ENCODE assay signal across 19 cellular contexts in genomic region chr6:36032245-36032644, GRCh38. TPM values are rescaled to one million over a fixed set of nuclear protein-coding genes. Genes with fewer than 3 reads are reported as not detected.
DNase-seq lines count a peak whose midpoint lies in the region; ATAC-seq and TF ChIP-seq lines count a peak whose summit lies in the region.
"Had no signal": no experiment of that assay in that cellular context is flagged by ENCODE, and none has a peak within 500 bp of the region (broad histone marks: within the 10 kb centered on the region; RNA-seq: fewer than 3 reads in every experiment).

No MANE protein-coding gene starts in this region.

- no peak overlapping the region for H3K4me3 ChIP-seq in SU-DHL-6 (ENCODE audit: insufficient read depth, low read length, poor library complexity, severe bottlenecking)
- H3K4me3 ChIP-seq in naive thymus-derived CD4-positive, alpha-beta T cell (ENCODE audit: low read length), result no peak overlapping the region
- H3K4me3 ChIP-seq: cardiac muscle cell, GM23248, tibial artery had no signal

- peak overlapping the region; percentile 69 to 92 (median 86) for H3K27ac Mint-ChIP-seq in CD14-positive monocyte
- peak overlapping the region in 3 of 9 donors; percentile 1 to 5 (median 5) for H3K27ac Mint-ChIP-seq in naive thymus-derived CD4-positive, alpha-beta T cell
- H3K27ac Mint-ChIP-seq: endodermal cell, IgD-negative memory B cell had no signal

- no peak for TF ChIP-seq CTCF in CD14-positive monocyte (IDR thresholded peaks at IDR 0.05)
- TF ChIP-seq CTCF in SU-DHL-6 (IDR thresholded peaks at IDR 0.05; ENCODE audit: insufficient read depth, low read length, poor library complexity, severe bottlenecking), result no peak

- peaks cover 63% of the 10 kb centered on the region for H3K4me1 Mint-ChIP-seq in CD14-positive monocyte
- peaks cover 46 to 79% (median 72%) of the 10 kb centered on the region in 7 donors for H3K4me1 Mint-ChIP-seq in naive thymus-derived CD4-positive, alpha-beta T cell

- ATAC-seq in naive thymus-derived CD4-positive, alpha-beta T cell, result no peak
- ATAC-seq in GM21717 (IDR thresholded peaks at IDR 0.05; ENCODE audit: unreplicated experiment), result no peak
- ATAC-seq in GM18909 (IDR thresholded peaks at IDR 0.05; ENCODE audit: poor library complexity, unreplicated experiment), result no peak

- DNase-seq in CD14-positive monocyte (ENCODE audit: low spot score) (no peak), KBM-7 (peak; percentile 86), AG20443 (ENCODE audit: low spot score) (no peak), AG08395 (ENCODE audit: low spot score) (no peak)
- no peak for DNase-seq in naive thymus-derived CD4-positive, alpha-beta T cell
- DNase-seq: activated gamma-delta T cell treated with Interleukin-2 at 50 U/mL for 16 hours, endodermal cell, foreskin melanocyte, GM23248, NCI-H1694, NCI-H524, tibial artery had no signal

- intact Hi-C loops in CD14-positive monocyte (cut with micrococcal nuclease), result no loop called here
- intact Hi-C loops in naive thymus-derived CD4-positive, alpha-beta T cell (cut with micrococcal nuclease), result no loop called here

- H3K36me3 Mint-ChIP-seq in CD14-positive monocyte, result peaks cover 3 to 12% of the 10 kb centered on the region in 2 donors
- H3K36me3 Mint-ChIP-seq in naive thymus-derived CD4-positive, alpha-beta T cell, result peaks cover 0 to 23% (median 13%) of the 10 kb centered on the region in 5 donors
- H3K36me3 Mint-ChIP-seq: IgD-negative memory B cell had no signal

- H3K9me3 ChIP-seq in SU-DHL-6 (ENCODE audit: insufficient read depth, low read length), result no peaks in the 10 kb centered on the region
- H3K9me3 ChIP-seq in naive thymus-derived CD4-positive, alpha-beta T cell (ENCODE audit: control insufficient read depth in 2 of 3, low read length in 3 of 3), result no peaks in the 10 kb centered on the region
- H3K9me3 ChIP-seq: tibial artery had no signal

- no peak overlapping the region for H2AFZ ChIP-seq in SU-DHL-6 (ENCODE audit: low read depth, low read length, severe bottlenecking)
- H2AFZ ChIP-seq: GM23248, parathyroid adenoma had no signal

- CTCF ChIA-PET in naive thymus-derived CD4-positive, alpha-beta T cell (lab: Charles Lee), result interaction anchor here (0.9 to 2.0 kb wide), 2 partner anchors 54 to 63 kb away, joined by 9 to 10 read pairs; no protein-coding TSS in a partner anchor

- H4K20me1 ChIP-seq in SU-DHL-6 (ENCODE audit: low read depth, low read length), result peaks cover 52% of the 10 kb centered on the region

- no peaks in the 10 kb centered on the region for H3K9me2 ChIP-seq in SU-DHL-6 (replicated peaks; ENCODE audit: insufficient read depth, low read length)

- H3K27me3 ChIP-seq in SU-DHL-6 (ENCODE audit: low read length), result no peaks in the 10 kb centered on the region
- no peaks in the 10 kb centered on the region for H3K27me3 ChIP-seq in naive thymus-derived CD4-positive, alpha-beta T cell (ENCODE audit: control insufficient read depth in 2 of 2, insufficient read depth in 2 of 2, low read length in 2 of 2)
- H3K27me3 ChIP-seq: cardiac muscle cell, tibial artery had no signal

- peak overlapping the region; percentile 10; the same call in 1 of the 2 replicates for H3K27ac ChIP-seq in SU-DHL-6 (ENCODE audit: low read depth, low read length)
- H3K27ac ChIP-seq in naive thymus-derived CD4-positive, alpha-beta T cell (ENCODE audit: low read depth, low read length), result no peak overlapping the region
- H3K27ac ChIP-seq: cardiac muscle cell, GM23248, parathyroid adenoma, RWPE1, tibial artery had no signal

- 0 out of 2 replicates have a peak, but pooled peaks cover 6% of the 10 kb centered on the region for H3F3A ChIP-seq in SU-DHL-6 (ENCODE audit: insufficient read depth)

- peak overlapping the region; percentile 26 to 82 for H3K4me3 Mint-ChIP-seq in CD14-positive monocyte
- peak overlapping the region in 9 of 10 donors; percentile 7 to 76 (median 50) for H3K4me3 Mint-ChIP-seq in naive thymus-derived CD4-positive, alpha-beta T cell
- H3K4me3 Mint-ChIP-seq: endodermal cell had no signal

- no peaks in the 10 kb centered on the region for H3K9me3 Mint-ChIP-seq in CD14-positive monocyte
- H3K9me3 Mint-ChIP-seq in naive thymus-derived CD4-positive, alpha-beta T cell, result peaks cover 0 to 2% (median 0%) of the 10 kb centered on the region in 11 donors
- H3K9me3 Mint-ChIP-seq: endodermal cell, IgD-negative memory B cell had no signal

- H3K4me1 ChIP-seq in naive thymus-derived CD4-positive, alpha-beta T cell (ENCODE audit: control insufficient read depth in 2 of 2, insufficient read depth in 2 of 2, low read length in 2 of 2), result peaks cover 38 to 41% of the 10 kb centered on the region in 2 donors

- H3K4me2 ChIP-seq in SU-DHL-6 (ENCODE audit: low read depth, low read length, poor library complexity, severe bottlenecking), result peak overlapping the region; percentile 82

- in situ Hi-C loops in KBM-7 (cut with MboI; ENCODE audit: low pct_unique_long_range_greater_than_20kb, low sequenced_read_pairs), result no loop called here

- H3K9ac ChIP-seq in SU-DHL-6 (ENCODE audit: low read length), result no peak overlapping the region
- H3K9ac ChIP-seq: GM23248, parathyroid adenoma had no signal

- no peaks in the 10 kb centered on the region for H3K27me3 Mint-ChIP-seq in CD14-positive monocyte (ENCODE audit: low read depth in 3 of 3)
- H3K27me3 Mint-ChIP-seq in naive thymus-derived CD4-positive, alpha-beta T cell, result peaks cover 0 to 3% (median 0%) of the 10 kb centered on the region in 5 donors

- peaks cover 97% of the 10 kb centered on the region for H3K79me2 ChIP-seq in SU-DHL-6 (ENCODE audit: insufficient read depth, low read length)

- H3K36me3 ChIP-seq in SU-DHL-6 (ENCODE audit: low read length), result peaks cover 6% of the 10 kb centered on the region; the same call in 1 of the 2 replicates
- H3K36me3 ChIP-seq in naive thymus-derived CD4-positive, alpha-beta T cell (ENCODE audit: control insufficient read depth in 2 of 3, insufficient read depth in 3 of 3, low read length in 3 of 3), result peaks cover 0 to 7% (median 0%) of the 10 kb centered on the region in 3 experiments
- H3K36me3 ChIP-seq: cardiac muscle cell, tibial artery had no signal

- POLR2A ChIA-PET in naive thymus-derived CD4-positive, alpha-beta T cell (lab: Charles Lee), result interaction anchor here (0.6 kb wide), 2 partner anchors 87 to 342 kb away, joined by 4 read pairs; no protein-coding TSS in a partner anchor

RNA-seq across cellular contexts. Expression of gene MAPK14, which starts 4.6 kb away (rescaled TPM):
- polyA plus RNA-seq in CD14-positive monocyte, result 10 to 100 TPM; 83.7 to 96.6 TPM
- 10 to 100 TPM; 47.2 to 81.0 (median 62.6) TPM for total RNA-seq in naive thymus-derived CD4-positive, alpha-beta T cell
- 10 to 100 TPM; 43.2 to 59.6 TPM for polyA plus RNA-seq in naive thymus-derived CD4-positive, alpha-beta T cell

RNA-seq across cellular contexts. Expression of gene SLC26A8, which starts 7.8 kb away (rescaled TPM):
- polyA plus RNA-seq in CD14-positive monocyte, result 1 to 10 TPM in 1 of 2 donors, under 1 TPM in 1; 0.52 to 1.5 TPM
- total RNA-seq in naive thymus-derived CD4-positive, alpha-beta T cell, result under 1 TPM in 2 of 5 experiments, not detected in 3; 0.27 to 0.66 TPM
- not detected for polyA plus RNA-seq in naive thymus-derived CD4-positive, alpha-beta T cell
- total RNA-seq: cardiac muscle cell, endodermal cell, GM23248 had no signal
- polyA plus RNA-seq: GM23248, IgD-negative memory B cell had no signal
